In genomic region chr17:40937384-40937819, GRCh38 we compare ENCODE assay signal across 1 cellular context.
TF ChIP-seq lines count a peak whose summit lies in the region.

Gene KRT23, minus strand, starts transcription at chr17:40937646. Its CDS starts 1,043 bp downstream, at chr17:40936603.

TF ChIP-seq in HepG2, 621 proteins besides CTCF, POLR2A, EP300 and RAD21 (continued from another document and continues in another):
- TF ChIP-seq ZBTB2 (CRISPR knock-in tag; IDR thresholded peaks at IDR 0.05; ENCODE audit: low read depth) (no peak), ZNF335 (CRISPR knock-in tag; IDR thresholded peaks at IDR 0.05) (no peak), ZBTB34 (CRISPR knock-in tag; IDR thresholded peaks at IDR 0.05) (no peak), RNF2 (conservative IDR thresholded peaks at IDR 0.05; ENCODE audit: low read depth) (no peak), ZNF761 (CRISPR knock-in tag; conservative IDR thresholded peaks at IDR 0.05) (no peak), AFF4 (CRISPR knock-in tag; IDR thresholded peaks at IDR 0.05) (no peak), PHF21A (CRISPR knock-in tag; IDR thresholded peaks at IDR 0.05) (no peak), SSRP1 (CRISPR knock-in tag; IDR thresholded peaks at IDR 0.05) (no peak), ZNF460 (CRISPR knock-in tag; IDR thresholded peaks at IDR 0.05; ENCODE audit: borderline replicate concordance) (no peak), ETV6 (CRISPR knock-in tag; conservative IDR thresholded peaks at IDR 0.05) (0 out of 2 replicates have a peak, but pooled peaks have one; percentile 16), ZBTB44 (CRISPR knock-in tag; IDR thresholded peaks at IDR 0.05) (no peak), STAT5B (CRISPR knock-in tag; IDR thresholded peaks at IDR 0.05) (no peak), ZBTB20 (CRISPR knock-in tag; IDR thresholded peaks at IDR 0.05; ENCODE audit: borderline replicate concordance, low read depth) (no peak), ZNF205 (CRISPR knock-in tag; IDR thresholded peaks at IDR 0.05) (no peak), CHD2 (IDR thresholded peaks at IDR 0.05; ENCODE audit: low read depth, low read length) (no peak), ZNF772 (CRISPR knock-in tag; IDR thresholded peaks at IDR 0.05) (0 out of 2 replicates have a peak, but pooled peaks have one; percentile 16), AHDC1 (CRISPR knock-in tag; IDR thresholded peaks at IDR 0.05; ENCODE audit: borderline replicate concordance) (no peak), CREB3 (CRISPR knock-in tag; IDR thresholded peaks at IDR 0.05) (no peak), ZNF687 (CRISPR knock-in tag; IDR thresholded peaks at IDR 0.05) (peak; percentile 20; the same call in 1 of the 2 replicates), PATZ1 (CRISPR knock-in tag; IDR thresholded peaks at IDR 0.05) (peak; percentile 45; the same call in 1 of the 2 replicates), THAP7 (CRISPR knock-in tag; IDR thresholded peaks at IDR 0.05) (no peak), SAFB2 (CRISPR knock-in tag; IDR thresholded peaks at IDR 0.05; ENCODE audit: borderline replicate concordance, low read depth) (no peak), KMT2A (CRISPR knock-in tag; IDR thresholded peaks at IDR 0.05) (no peak), DPF2 (CRISPR knock-in tag; IDR thresholded peaks at IDR 0.05; ENCODE audit: borderline replicate concordance, low read depth) (no peak), KLF11 (CRISPR knock-in tag; IDR thresholded peaks at IDR 0.05) (no peak), ZNF883 (CRISPR knock-in tag; IDR thresholded peaks at IDR 0.05; ENCODE audit: not compliant biosample characterization) (no peak), HDAC2 (CRISPR knock-in tag; IDR thresholded peaks at IDR 0.05) (no peak), SAP130 (CRISPR knock-in tag; IDR thresholded peaks at IDR 0.05; ENCODE audit: low read depth) (0 out of 2 replicates have a peak, but pooled peaks have one; percentile 23), ZSCAN29 (CRISPR knock-in tag; conservative IDR thresholded peaks at IDR 0.05) (no peak), PTBP1 (IDR thresholded peaks at IDR 0.05; ENCODE audit: low read depth, low read length, poor library complexity, severe bottlenecking) (no peak), MZF1 (CRISPR knock-in tag; IDR thresholded peaks at IDR 0.05; ENCODE audit: borderline replicate concordance) (no peak)
